In genomic region chr10:133298466-133298865, GRCh38 we compare ENCODE assay signal across 9 cellular contexts. TPM values are rescaled to one million over a fixed set of nuclear protein-coding genes. Genes with fewer than 3 reads are reported as not detected.
"Had no signal": no experiment of that assay in that cellular context is flagged by ENCODE, and none has a peak within 500 bp of the region (broad histone marks: within the 10 kb centered on the region; RNA-seq: fewer than 3 reads in every experiment).

No MANE protein-coding gene starts in this region.

- H3K9ac ChIP-seq: GM23248 had no signal

- DNase-seq: GM23248, GOT3, H7 had no signal

- FAIRE-seq: HTR-8/SVneo had no signal

- ATAC-seq: HCT116 had no signal

- H3K4me3 ChIP-seq: GM23248, HAP-1 had no signal

- H3K27ac ChIP-seq: GM23248 had no signal

- H3K9me3 ChIP-seq: HAP-1 had no signal

- H3K4me1 ChIP-seq: HAP-1 had no signal

- H2AFZ ChIP-seq: GM23248 had no signal

RNA-seq across cellular contexts. Expression of gene ADAM8, which starts 21.8 kb away (rescaled TPM):
- polyA plus RNA-seq: GM23248 had no signal

RNA-seq across cellular contexts. Expression of gene CALY, which starts 38.2 kb away (rescaled TPM):
- total RNA-seq: H4, H7, HT-29 had no signal
- polyA plus RNA-seq: GM23248, IgD-negative memory B cell had no signal

RNA-seq across cellular contexts. Expression of gene PRAP1, which starts 48.7 kb away (rescaled TPM):
- total RNA-seq: GM23248, H4, H7 had no signal
- polyA plus RNA-seq: GM23248, IgD-negative memory B cell had no signal
